ENCODE assay signal across 8 cellular contexts in genomic region chr11:77820565-77821348, GRCh38. TPM values are rescaled to one million over a fixed set of nuclear protein-coding genes. Genes with fewer than 3 reads are reported as not detected.
DNase-seq lines count a peak whose midpoint lies in the region; ATAC-seq, FAIRE-seq and TF ChIP-seq lines count a peak whose summit lies in the region.

TSS of gene AAMDC (plus strand) at chr11:77821144. CDS start at chr11:77842497, 21,353 bp downstream.
TSS of gene RSF1 (minus strand) at chr11:77820722. CDS start at chr11:77820714, 8 bp downstream.

- whole genome bisulfite sequencing in A549 (ENCODE audit: missing lambda C conversion rate): 3% methylated on average over 32 of the region's 64 CpGs

- TF ChIP-seq RAD21 in A549 (conservative IDR thresholded peaks at IDR 0.05 in 1 of 2, IDR thresholded peaks at IDR 0.05 in 1 of 2): peak; percentile 46 to 64

- POLR2A ChIA-PET in A549 (lab: Yijun Ruan, JAX): interaction anchor here (1.5 kb wide), 1 partner anchor 174 kb away, joined by 18 read pairs; the partner anchor contains the start of gene INTS4

- H3K4me3 ChIP-seq in A549: peak within 1 kb of the TSS; percentile 99
- peak within 1 kb of the TSS; percentile 77 for H3K4me3 ChIP-seq in iPS-18a (ENCODE audit: low read length)
- peak within 1 kb of the TSS; percentile 97 to 99 (median 98) for H3K4me3 ChIP-seq in skeletal muscle tissue (ENCODE audit: low read length in 3 of 3)

- H3K9me3 ChIP-seq in A549: no peaks in the 10 kb centered on the region
- no peaks in the 10 kb centered on the region for H3K9me3 ChIP-seq in iPS-18a (ENCODE audit: control insufficient read depth, low read depth, low read length)
- H3K9me3 ChIP-seq in skeletal muscle tissue (ENCODE audit: control insufficient read depth in 3 of 3, low read length in 3 of 3): no peaks in the 10 kb centered on the region

- ATAC-seq in A549 (peak; percentile 86 to 91), HG03066 (IDR thresholded peaks at IDR 0.05; ENCODE audit: low read depth, unreplicated experiment) (peak; percentile 76)

- peak; percentile 92 to 97 for DNase-seq in A549 (ENCODE audit: low read depth in 1 of 2, low spot score in 1 of 2)
- peak; percentile 97 for DNase-seq in NCI-H2107 treated with DMSO at 0.1 percent for 48 hours (lab: John Stamatoyannopoulos, UW; ENCODE audit: unreplicated experiment)
- DNase-seq in UCSD-AML1 (lab: John Stamatoyannopoulos, UW; ENCODE audit: unreplicated experiment): peak; percentile 98
- peak; percentile 98 for DNase-seq in brain pericyte (ENCODE audit: low read depth, low spot score)

- H3K4me1 ChIP-seq in A549 (peaks cover 28% of the 10 kb centered on the region; the same call in 2 of the 3 replicates), iPS-18a (ENCODE audit: control insufficient read depth, low read depth, low read length) (peaks cover 3% of the 10 kb centered on the region), skeletal muscle tissue (ENCODE audit: control insufficient read depth in 3 of 3, insufficient read depth in 3 of 3, low read length in 3 of 3) (peaks cover 18 to 31% (median 20%) of the 10 kb centered on the region in 3 donors)

- H3K4me2 ChIP-seq in A549: peak within 1 kb of the TSS; percentile 83

- TF ChIP-seq EP300 in A549 (IDR thresholded peaks at IDR 0.05): no peak

- CTCF ChIA-PET in A549 (lab: Yijun Ruan, JAX): interaction anchor here (0.7 to 2.0 kb wide), 6 partner anchors 8 to 176 kb away, joined by 3 to 6 read pairs (median 4); no protein-coding TSS in a partner anchor

- peak; percentile 65 for TF ChIP-seq CTCF in A549 (IDR thresholded peaks at IDR 0.05)

- H3K36me3 ChIP-seq in iPS-18a (ENCODE audit: control insufficient read depth, low read depth, low read length) (no peaks in the 10 kb centered on the region), skeletal muscle tissue (ENCODE audit: control insufficient read depth in 3 of 3, insufficient read depth in 3 of 3, low read length in 3 of 3) (no peaks in the 10 kb centered on the region)

- TF ChIP-seq POLR2A in A549 (IDR thresholded peaks at IDR 0.05; ENCODE audit: low read length) (peak; percentile 85), GM18526 (IDR thresholded peaks at IDR 0.05; ENCODE audit: extremely low read depth, insufficient read length) (peak; percentile 59)

- no peak for FAIRE-seq in A549 (lab: Jason Lieb, UNC)

- H3K9ac ChIP-seq in iPS-18a (ENCODE audit: low read length) (peak within 1 kb of the TSS; percentile 93), skeletal muscle tissue (ENCODE audit: low read depth in 1 of 3, low read length in 3 of 3) (peak within 1 kb of the TSS; percentile 98)

- H3K27ac ChIP-seq in A549 (peak within 1 kb of the TSS; percentile 97), iPS-18a (ENCODE audit: low read length) (peak within 1 kb of the TSS; percentile 36), skeletal muscle tissue (ENCODE audit: low read depth, low read length) (peak within 1 kb of the TSS; percentile 93)

- H3K27me3 ChIP-seq in iPS-18a (ENCODE audit: control insufficient read depth, insufficient read depth, low read length): no peaks in the 10 kb centered on the region
- no peaks in the 10 kb centered on the region for H3K27me3 ChIP-seq in skeletal muscle tissue (ENCODE audit: control insufficient read depth in 3 of 3, insufficient read depth in 3 of 3, low read length in 3 of 3)

TF ChIP-seq in A549, 52 proteins besides CTCF, POLR2A, EP300 and RAD21:
- TF ChIP-seq ZFP36 (IDR thresholded peaks at IDR 0.05; ENCODE audit: borderline replicate concordance, partially characterized antibody) (no peak), KDM5A (IDR thresholded peaks at IDR 0.05) (no peak), E2F6 (IDR thresholded peaks at IDR 0.05; ENCODE audit: borderline replicate concordance, low read depth) (peak; percentile 33; the same call in 1 of the 2 replicates), HOXA7 (CRISPR knock-in tag; IDR thresholded peaks at IDR 0.05) (no peak), SMC3 (IDR thresholded peaks at IDR 0.05) (peak; percentile 59), JUN (IDR thresholded peaks at IDR 0.05) (peak; percentile 47 to 58; a peak in 3 of 5 replicates), MAFK (IDR thresholded peaks at IDR 0.05; ENCODE audit: partially characterized antibody) (no peak), BCL3 (IDR thresholded peaks at IDR 0.05) (0 out of 3 replicates have a peak, but pooled peaks have one; percentile 46), MYC (IDR thresholded peaks at IDR 0.05; ENCODE audit: borderline replicate concordance, low read length) (peak; percentile 41; the same call in 1 of the 2 replicates), MAX (IDR thresholded peaks at IDR 0.05) (peak; percentile 92)

RNA-seq across cellular contexts. Expression of gene AAMDC, which starts in this region (rescaled TPM):
- 17.7 and 25.4 TPM in 2 replicates for polyA plus RNA-seq in A549 (2011; rRNA removed)
- 13.7 and 17.1 TPM in 2 replicates for polyA plus RNA-seq in A549 (2012; cell fraction: cytosol; rRNA removed)
- polyA plus RNA-seq in A549 (2012; cell fraction: nucleus; rRNA removed): 2.9 and 6.0 TPM in 2 replicates
- polyA plus RNA-seq in A549 (2017; fragmentation: RNase III; extraction: RNeasy Plus Mini Kit Qiagen cat#74134 plus additional on column Dnase treatment): 31.3 to 41.8 TPM (median 36.5 TPM) in 3 replicates
- 2.2 and 3.8 TPM in 2 replicates for polyA minus RNA-seq in A549 (2011; rRNA and poly(A)+ RNA removed)
- total RNA-seq in skeletal muscle tissue: 28.2 TPM

RNA-seq across cellular contexts. Expression of gene RSF1, which starts in this region (rescaled TPM):
- polyA plus RNA-seq in A549 (2011; rRNA removed) (29.6 TPM in 2 replicates), A549 (2017; fragmentation: RNase III; extraction: RNeasy Plus Mini Kit Qiagen cat#74134 plus additional on column Dnase treatment) (15.4 to 18.8 TPM (median 17.6 TPM) in 3 replicates)
- 5.5 and 8.3 TPM in 2 replicates for polyA plus RNA-seq in A549 (2012; cell fraction: cytosol; rRNA removed)
- polyA plus RNA-seq in A549 (2012; cell fraction: nucleus; rRNA removed): 5.0 and 7.4 TPM in 2 replicates
- 23.6 and 26.3 TPM in 2 replicates for polyA minus RNA-seq in A549 (2011; rRNA and poly(A)+ RNA removed)
- total RNA-seq in skeletal muscle tissue: 40.2 TPM

Comparison
In these comparisons a context has a peak if more than half of its experiments do, and no peak if none do; other contexts are left out.
1. Peak in every context shown above with its lines: DNase-seq, ATAC-seq, H3K4me3 ChIP-seq and H3K27ac ChIP-seq.
2. H3K27ac ChIP-seq: peak in every context shown above with its lines; median percentile 97 in A549; 93 in skeletal muscle tissue; 36 in iPS-18a.